ENCODE assay signal across 11 cellular contexts in genomic region chr6:33837971-33838665, GRCh38. TPM values are rescaled to one million over a fixed set of nuclear protein-coding genes. Genes with fewer than 3 reads are reported as not detected.
DNase-seq lines count a peak whose midpoint lies in the region; ATAC-seq and TF ChIP-seq lines count a peak whose summit lies in the region.
"Had no signal": no experiment of that assay in that cellular context is flagged by ENCODE, and none has a peak within 500 bp of the region (broad histone marks: within the 10 kb centered on the region; RNA-seq: fewer than 3 reads in every experiment).

No MANE protein-coding gene starts in this region.

- no peaks in the 10 kb centered on the region for H3K27me3 Mint-ChIP-seq in osteocyte (ENCODE audit: unreplicated experiment)

- TF ChIP-seq CTCF in RWPE1 (conservative IDR thresholded peaks at IDR 0.05; ENCODE audit: low read depth) (no peak), osteocyte (IDR thresholded peaks at IDR 0.05) (no peak)

- CTCF ChIA-PET in RWPE1 (lab: Yijun Ruan, JAX): interaction anchor here (1.1 kb wide), 1 partner anchor 70 kb away, joined by 4 read pairs; no protein-coding TSS in a partner anchor

- POLR2A ChIA-PET in RWPE1 (lab: Yijun Ruan, JAX; ENCODE audit: low non-redundant PET): no interaction called here

- DNase-seq in EL (peak; percentile 89), RWPE1 (ENCODE audit: low spot score) (peak; percentile 62), fibroblast of peridontal ligament (ENCODE audit: extremely low read depth) (peak; percentile 13), osteocyte (ENCODE audit: extremely low spot score, unreplicated experiment) (no peak), CD1c-positive myeloid dendritic cell (ENCODE audit: extremely low spot score) (no peak), NCI-H774 (lab: John Stamatoyannopoulos, UW) (no peak)
- DNase-seq: NCI-H1105 treated with DMSO at 0.1 percent for 48 hours had no signal

- H3K4me1 Mint-ChIP-seq in osteocyte (ENCODE audit: unreplicated experiment): peaks cover 39% of the 10 kb centered on the region

- peaks cover 6% of the 10 kb centered on the region for H3K9me3 Mint-ChIP-seq in osteocyte (ENCODE audit: unreplicated experiment)

- peak overlapping the region; percentile 94 for H3K27ac Mint-ChIP-seq in osteocyte (ENCODE audit: unreplicated experiment)
- H3K27ac Mint-ChIP-seq: T-helper 2 cell treated with Interferon-gamma antibody and Interleukin-4, amounts not matched to agents 5 μg/mL and 100 μg/mL, for 36 hours had no signal

- H3K4me3 Mint-ChIP-seq in osteocyte (ENCODE audit: unreplicated experiment): no peak overlapping the region
- H3K4me3 Mint-ChIP-seq: T-helper 2 cell treated with Interferon-gamma antibody and Interleukin-4, amounts not matched to agents 5 μg/mL and 100 μg/mL, for 36 hours had no signal

- no peaks in the 10 kb centered on the region for H3K36me3 Mint-ChIP-seq in osteocyte (ENCODE audit: unreplicated experiment)

- peak overlapping the region; percentile 95 for H3K27ac ChIP-seq in RWPE1

- ATAC-seq in HG02610 (IDR thresholded peaks at IDR 0.05; ENCODE audit: unreplicated experiment) (no peak), HG03521 (IDR thresholded peaks at IDR 0.05; ENCODE audit: unreplicated experiment) (no peak)

RNA-seq across cellular contexts. Expression of gene MLN, which starts 34.3 kb away (rescaled TPM):
- not detected in 2 replicates for total RNA-seq in osteocyte
- total RNA-seq: endothelial cell of umbilical vein had no signal

RNA-seq across cellular contexts. Expression of gene LEMD2, which starts 49.2 kb away (rescaled TPM):
- total RNA-seq in osteocyte: 69.3 and 70.4 TPM in 2 replicates

Comparison
In these comparisons a context has a peak if more than half of its experiments do, and no peak if none do; other contexts are left out.
1. DNase-seq: peak in EL (single experiment), RWPE1 (single experiment) and fibroblast of peridontal ligament (single experiment); none in osteocyte (single experiment), CD1c-positive myeloid dendritic cell (single experiment) and NCI-H774 (single experiment).